In the genomic region with DNA sequence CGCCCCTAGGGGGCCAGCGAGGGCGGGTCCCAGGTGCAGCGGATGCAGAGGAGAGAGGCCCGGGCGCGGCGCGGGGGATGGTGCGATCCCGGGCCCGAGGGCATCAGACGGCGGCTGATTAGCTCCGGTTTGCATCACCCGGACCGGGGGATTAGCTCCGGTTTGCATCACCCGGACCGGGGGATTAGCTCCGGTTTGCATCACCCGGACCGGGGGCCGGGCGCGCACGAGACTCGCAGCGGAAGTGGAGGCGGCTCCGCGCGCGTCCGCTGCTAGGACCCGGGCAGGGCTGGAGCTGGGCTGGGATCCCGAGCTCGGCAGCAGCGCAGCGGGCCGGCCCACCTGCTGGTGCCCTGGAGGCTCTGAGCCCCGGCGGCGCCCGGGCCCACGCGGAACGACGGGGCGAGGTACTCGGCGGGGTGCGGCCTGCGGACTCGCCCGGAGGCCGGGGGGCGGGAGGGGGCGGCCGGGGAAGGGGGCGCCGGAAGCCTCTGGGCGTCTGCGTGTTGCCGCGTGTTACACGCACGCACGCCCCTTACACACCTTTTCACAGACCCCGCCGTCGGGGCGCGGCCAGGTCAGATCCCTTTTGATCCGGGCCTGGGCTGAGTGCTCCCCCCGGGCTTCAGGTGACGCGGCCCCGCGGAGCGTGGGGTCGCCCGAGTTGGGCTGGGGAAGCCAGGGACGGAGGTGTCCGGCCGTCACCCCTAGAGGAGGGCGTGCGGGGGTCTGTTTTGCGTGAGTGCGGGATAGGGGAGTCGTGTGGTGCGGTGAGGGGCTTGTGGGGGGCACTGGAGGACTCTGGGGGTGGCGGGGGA, we compare ENCODE assay signal across 8 cellular contexts. TPM values are rescaled to one million over a fixed set of nuclear protein-coding genes. Genes with fewer than 3 reads are reported as not detected.
A peak's percentile ranks its signal among the peaks of the same experiment; 100 is the strongest.
DNase-seq lines count a peak whose midpoint lies in the region; ATAC-seq, FAIRE-seq and TF ChIP-seq lines count a peak whose summit lies in the region.

No MANE protein-coding gene starts in this region.

- SMC1A ChIA-PET in GM12878 (lab: Charles Lee; ENCODE audit: uncharacterized antibody, unreplicated experiment), result interaction anchor here (0.6 to 1.0 kb wide), 3 partner anchors 19 to 80 kb away, joined by 3 read pairs; no protein-coding TSS in a partner anchor

- H3K36me3 ChIP-seq in GM12878 (ENCODE audit: control insufficient read depth in 2 of 2, insufficient read depth in 2 of 2, low read length in 1 of 2) (no peaks in the 10 kb centered on the region), iPS-20b (ENCODE audit: insufficient read depth, low read depth, low read length) (no peaks in the 10 kb centered on the region)

- H3K4me2 ChIP-seq in GM12878 (ENCODE audit: control insufficient read depth, insufficient read depth), result peak overlapping the region; percentile 77; the same call in 1 of the 2 replicates

- no peaks in the 10 kb centered on the region for H4K20me1 ChIP-seq in GM12878 (ENCODE audit: control insufficient read depth, insufficient read depth)

- intact Hi-C loops in GM12878 (cut with micrococcal nuclease; ENCODE audit: unreplicated experiment), result loop anchor here (2.0 kb wide), 2 partner anchors 26 to 82 kb away; a partner anchor contains a TSS

- H3K9me3 ChIP-seq in GM12878 (replicated peaks; ENCODE audit: control insufficient read depth, insufficient read depth, low read length) (no peaks in the 10 kb centered on the region), iPS-20b (ENCODE audit: insufficient read depth, low read depth, low read length) (no peaks in the 10 kb centered on the region)

- no peak for FAIRE-seq in GM12878 (lab: Jason Lieb, UNC)

- RAD21 ChIA-PET in GM12878 (lab: Charles Lee; ENCODE audit: unreplicated experiment), result interaction anchor here (1.1 to 1.3 kb wide), 2 partner anchors 27 to 161 kb away, joined by 3 to 5 read pairs; no protein-coding TSS in a partner anchor

- TF ChIP-seq RAD21 in GM12878 (IDR thresholded peaks at IDR 0.05; ENCODE audit: insufficient read depth, low read depth, low read length), result no peak

- H3K27ac ChIP-seq in GM12878 (ENCODE audit: control insufficient read depth, insufficient read depth) (peak overlapping the region; percentile 68), iPS-20b (ENCODE audit: low read length) (no peak overlapping the region)

- TF ChIP-seq CTCF in GM12878 (IDR thresholded peaks at IDR 0.05 in 2 of 3, conservative IDR thresholded peaks at IDR 0.05 in 1 of 3; ENCODE audit: control insufficient read depth in 2 of 3, extremely low read depth in 1 of 3, insufficient read depth in 1 of 3, low read depth in 3 of 3, low read length in 3 of 3), result peak in 1 of 3 experiments; percentile 16; a peak in 1 of 6 replicates

- BruUV-seq in GM12878 (replicated peaks; lab: Mats Ljungman, UMichigan), result no TSS peak

- DNase-seq in Kasumi-1 (lab: John Stamatoyannopoulos, UW) (peak; percentile 18 to 59), T-helper 22 cell (ENCODE audit: low read depth) (peak; percentile 16), GM12878 (ENCODE audit: low read depth, low spot score) (no peak), DMS114 treated with DMSO at 0.1 percent for 48 hours (lab: John Stamatoyannopoulos, UW; ENCODE audit: unreplicated experiment) (no peak)
- peak; percentile 60 to 66 for DNase-seq in stimulated activated CD4-positive, alpha-beta T cell treated with anti-CD3 and anti-CD28 coated beads, Interleukin-15, amount 100 ng/mL, for 48 hours (ENCODE audit: low read depth in 2 of 2)

- CTCF ChIA-PET in GM12878 (lab: Yijun Ruan, JAX), result interaction anchor here (1.0 to 1.4 kb wide), 3 partner anchors 27 to 48 kb away, joined by 3 to 4 read pairs (median 4); no protein-coding TSS in a partner anchor

- WGBS in GM12878 (ENCODE audit: insufficient coverage, insufficient replicate concordance, low lambda C conversion rate, missing lambda C conversion rate), result 1% methylated on average over 68 of the region's 93 CpGs

- H3K4me1 ChIP-seq in GM12878 (ENCODE audit: control insufficient read depth, insufficient read depth, low read length) (peaks cover 10% of the 10 kb centered on the region), iPS-20b (ENCODE audit: insufficient read depth, low read length) (0 out of 2 replicates have a peak, but pooled peaks cover 5% of the 10 kb centered on the region)

- H3K27me3 ChIP-seq in GM12878 (replicated peaks in 1 of 2; ENCODE audit: control insufficient read depth in 2 of 2, insufficient read depth in 2 of 2, low read length in 1 of 2), result no peaks in the 10 kb centered on the region
- H3K27me3 ChIP-seq in iPS-20b (ENCODE audit: insufficient read depth, low read length), result peaks cover 36% of the 10 kb centered on the region

- H3K79me2 ChIP-seq in GM12878 (ENCODE audit: control insufficient read depth, insufficient read depth, low read length), result peaks cover 16% of the 10 kb centered on the region

- TF ChIP-seq EP300 in GM12878 (IDR thresholded peaks at IDR 0.05; ENCODE audit: borderline replicate concordance in 1 of 2, control insufficient read depth in 1 of 2, low read depth in 2 of 2, low read length in 2 of 2), result no peak

- POLR2A ChIA-PET in GM12878 (lab: Charles Lee), result interaction anchor here (1.1 to 2.0 kb wide), 3 partner anchors 27 to 83 kb away, joined by 3 to 6 read pairs (median 4); a partner anchor contains a TSS

- TF ChIP-seq POLR2A in GM12878 (IDR thresholded peaks at IDR 0.05; ENCODE audit: low read depth, low read length), result peak; percentile 86

- peak overlapping the region; percentile 73 for H3K9ac ChIP-seq in GM12878 (ENCODE audit: control insufficient read depth, insufficient read depth, low read length)
- peak overlapping the region; percentile 41; the same call in 1 of the 2 replicates for H3K9ac ChIP-seq in iPS-20b (ENCODE audit: low read depth, low read length)

- in situ Hi-C loops in GM12878 (cut with MboI), result no loop called here

- H3K4me3 ChIP-seq in GM08714 (ENCODE audit: low read length), result peak overlapping the region; percentile 96
- peak overlapping the region; percentile 98 for H3K4me3 ChIP-seq in GM12878
- peak overlapping the region; percentile 64; the same call in 1 of the 2 replicates for H3K4me3 ChIP-seq in iPS-20b (ENCODE audit: low read length)

- ATAC-seq in GM21737 (IDR thresholded peaks at IDR 0.05; ENCODE audit: unreplicated experiment) (peak; percentile 53), GM12878 (peak; percentile 74)

- H2AFZ ChIP-seq in GM12878 (ENCODE audit: control insufficient read depth, low read depth, low read length), result peak overlapping the region; percentile 79

RNA-seq across cellular contexts. Expression of a gene that starts 0.4 kb away (rescaled TPM):
- 7.3 and 7.7 TPM in 2 replicates for total RNA-seq in GM12878 (2013; cell fraction: nucleolus; rRNA removed)
- total RNA-seq in GM12878 (2014; rRNA removed) (30.8 and 34.8 TPM in 2 replicates), GM12878 (2014; rRNA removed; fragmentation: Illumina TruSeq; extraction: Trizol) (10.9 and 11.5 TPM in 2 replicates), GM12878 (2021) (24.7 and 27.3 TPM in 2 replicates)
- polyA plus RNA-seq in GM12878 (2011; ENCODE audit: low read depth), result 11.3 TPM
- polyA plus RNA-seq in GM12878 (2011; rRNA removed) (11.0 and 24.2 TPM in 2 replicates), GM12878 (2014; fragmentation: Illumina TruSeq; extraction: Trizol) (11.9 and 12.1 TPM in 2 replicates), GM12878 (2014; fragmentation: Nextera tagmentation; extraction: Ambion mirVana) (1 to 10 TPM; 2.2 to 8.6 TPM), GM12878 (2014; rRNA removed) (23.3 and 28.2 TPM in 2 replicates), GM12878 (2016; fragmentation: Nextera tagmentation; extraction: Ambion mirVana) (10 to 100 TPM; 23.2 to 26.4 TPM)
- 34.0 and 35.7 TPM in 2 replicates for polyA plus RNA-seq in GM12878 (2011; cell fraction: cytosol; rRNA removed)
- polyA plus RNA-seq in GM12878 (2011; cell fraction: nucleus; rRNA removed), result 28.7 and 29.6 TPM in 2 replicates
- 20.6 and 27.2 TPM in 2 replicates for polyA plus RNA-seq in GM12878 (2012)
- 21.1 and 31.7 TPM in 2 replicates for polyA minus RNA-seq in GM12878 (2011; rRNA and poly(A)+ RNA removed)
- 13.4 and 13.8 TPM in 2 replicates for polyA minus RNA-seq in GM12878 (2011; cell fraction: cytosol; rRNA and poly(A)+ RNA removed)
- 5.4 and 8.8 TPM in 2 replicates for polyA minus RNA-seq in GM12878 (2011; cell fraction: nucleus; rRNA and poly(A)+ RNA removed)

RNA-seq across cellular contexts. Expression of a gene that starts 27.1 kb away (rescaled TPM):
- total RNA-seq in GM12878 (2013; cell fraction: nucleolus; rRNA removed), result 63.8 and 68.9 TPM in 2 replicates
- total RNA-seq in GM12878 (2014; rRNA removed) (73.3 and 76.9 TPM in 2 replicates), GM12878 (2014; rRNA removed; fragmentation: Illumina TruSeq; extraction: Trizol) (34.4 and 39.3 TPM in 2 replicates), GM12878 (2021) (95.4 and 99.7 TPM in 2 replicates)
- 40.2 TPM for polyA plus RNA-seq in GM12878 (2011; ENCODE audit: low read depth)
- polyA plus RNA-seq in GM12878 (2011; rRNA removed) (73.4 and 75.2 TPM in 2 replicates), GM12878 (2014; fragmentation: Illumina TruSeq; extraction: Trizol) (21.2 and 46.3 TPM in 2 replicates), GM12878 (2014; fragmentation: Nextera tagmentation; extraction: Ambion mirVana) (10 to 100 TPM; 14.1 to 18.8 TPM), GM12878 (2014; rRNA removed) (93.4 and 102 TPM in 2 replicates), GM12878 (2016; fragmentation: Nextera tagmentation; extraction: Ambion mirVana) (10 to 100 TPM; 83.8 to 89.8 TPM)
- polyA plus RNA-seq in GM12878 (2011; cell fraction: cytosol; rRNA removed), result 62.6 and 81.2 TPM in 2 replicates
- 188 and 198 TPM in 2 replicates for polyA plus RNA-seq in GM12878 (2011; cell fraction: nucleus; rRNA removed)
- polyA plus RNA-seq in GM12878 (2012), result 101 and 109 TPM in 2 replicates
- 36.4 and 37.2 TPM in 2 replicates for polyA minus RNA-seq in GM12878 (2011; rRNA and poly(A)+ RNA removed)
- 27.7 and 30.2 TPM in 2 replicates for polyA minus RNA-seq in GM12878 (2011; cell fraction: cytosol; rRNA and poly(A)+ RNA removed)
- 26.5 and 39.0 TPM in 2 replicates for polyA minus RNA-seq in GM12878 (2011; cell fraction: nucleus; rRNA and poly(A)+ RNA removed)

RNA-seq across cellular contexts. Expression of a gene that starts 34.1 kb away (rescaled TPM):
- 6.5 and 14.6 TPM in 2 replicates for total RNA-seq in GM12878 (2013; cell fraction: nucleolus; rRNA removed)
- total RNA-seq in GM12878 (2014; rRNA removed) (9.1 and 10.5 TPM in 2 replicates), GM12878 (2014; rRNA removed; fragmentation: Illumina TruSeq; extraction: Trizol) (6.9 and 8.9 TPM in 2 replicates), GM12878 (2021) (21.9 and 24.7 TPM in 2 replicates)
- 8.1 TPM for polyA plus RNA-seq in GM12878 (2011; ENCODE audit: low read depth)
- polyA plus RNA-seq in GM12878 (2011; rRNA removed) (3.7 and 8.0 TPM in 2 replicates), GM12878 (2014; fragmentation: Illumina TruSeq; extraction: Trizol) (14.6 and 16.9 TPM in 2 replicates), GM12878 (2014; fragmentation: Nextera tagmentation; extraction: Ambion mirVana) (1 to 10 TPM; 6.2 to 7.6 TPM), GM12878 (2014; rRNA removed) (18.9 and 24.3 TPM in 2 replicates), GM12878 (2016; fragmentation: Nextera tagmentation; extraction: Ambion mirVana) (10 to 100 TPM; 26.4 to 32.4 TPM)
- 23.6 and 25.3 TPM in 2 replicates for polyA plus RNA-seq in GM12878 (2011; cell fraction: cytosol; rRNA removed)
- 11.4 and 15.6 TPM in 2 replicates for polyA plus RNA-seq in GM12878 (2011; cell fraction: nucleus; rRNA removed)
- polyA plus RNA-seq in GM12878 (2012), result 14.9 and 15.2 TPM in 2 replicates
- 4.2 and 10.8 TPM in 2 replicates for polyA minus RNA-seq in GM12878 (2011; rRNA and poly(A)+ RNA removed)
- 5.3 and 7.7 TPM in 2 replicates for polyA minus RNA-seq in GM12878 (2011; cell fraction: cytosol; rRNA and poly(A)+ RNA removed)
- 1.5 and 3.3 TPM in 2 replicates for polyA minus RNA-seq in GM12878 (2011; cell fraction: nucleus; rRNA and poly(A)+ RNA removed)

RNA-seq across cellular contexts. Expression of a gene that starts 55.6 kb away (rescaled TPM):
- 4.6 and 5.9 TPM in 2 replicates for total RNA-seq in GM12878 (2013; cell fraction: nucleolus; rRNA removed)
- 2.8 and 3.3 TPM in 2 replicates for total RNA-seq in GM12878 (2014; rRNA removed)
- 0.92 and 1.1 TPM in 2 replicates for total RNA-seq in GM12878 (2014; rRNA removed; fragmentation: Illumina TruSeq; extraction: Trizol)
- 17.9 TPM in 2 replicates for total RNA-seq in GM12878 (2021)
- polyA plus RNA-seq in GM12878 (2011; ENCODE audit: low read depth), result 1.5 TPM
- polyA plus RNA-seq in GM12878 (2011; rRNA removed), result 1.1 and 1.7 TPM in 2 replicates
- polyA plus RNA-seq in GM12878 (2011; cell fraction: cytosol; rRNA removed), result 1.9 and 2.3 TPM in 2 replicates
- polyA plus RNA-seq in GM12878 (2011; cell fraction: nucleus; rRNA removed), result 6.6 and 7.6 TPM in 2 replicates
- polyA plus RNA-seq in GM12878 (2012), result 5.9 and 6.2 TPM in 2 replicates
- 1.5 and 3.2 TPM in 2 replicates for polyA plus RNA-seq in GM12878 (2014; fragmentation: Illumina TruSeq; extraction: Trizol)
- under 1 TPM; 0.50 to 0.71 TPM for polyA plus RNA-seq in GM12878 (2014; fragmentation: Nextera tagmentation; extraction: Ambion mirVana)
- 5.0 and 7.5 TPM in 2 replicates for polyA plus RNA-seq in GM12878 (2014; rRNA removed)
- polyA plus RNA-seq in GM12878 (2016; fragmentation: Nextera tagmentation; extraction: Ambion mirVana), result 1 to 10 TPM in 1 of 2 experiments, under 1 TPM in 1; 0.88 to 1.0 TPM
- polyA minus RNA-seq in GM12878 (2011; rRNA and poly(A)+ RNA removed), result 0.95 and 1.9 TPM in 2 replicates
- polyA minus RNA-seq in GM12878 (2011; cell fraction: cytosol; rRNA and poly(A)+ RNA removed), result 2.4 and 2.6 TPM in 2 replicates
- polyA minus RNA-seq in GM12878 (2011; cell fraction: nucleus; rRNA and poly(A)+ RNA removed), result 1.9 and 3.3 TPM in 2 replicates

Comparison
In these comparisons a context has a peak if more than half of its experiments do, and no peak if none do; other contexts are left out.
1. DNase-seq: peak in Kasumi-1 (2 of 2), T-helper 22 cell (single experiment) and stimulated activated CD4-positive, alpha-beta T cell treated with anti-CD3 and anti-CD28 coated beads, Interleukin-15, amount 100 ng/mL, for 48 hours (2 of 2); none in GM12878 (single experiment) and DMS114 treated with DMSO at 0.1 percent for 48 hours (single experiment).
2. Peak in every context shown above with its lines, with median percentiles within 50 percentile points of each other: H3K4me3 ChIP-seq.